In genomic region chr10:124728071-124728829, GRCh38 we compare ENCODE assay signal across 8 cellular contexts. TPM values are rescaled to one million over a fixed set of nuclear protein-coding genes. Genes with fewer than 3 reads are reported as not detected.
DNase-seq lines count a peak whose midpoint lies in the region; ATAC-seq, FAIRE-seq and TF ChIP-seq lines count a peak whose summit lies in the region.

No MANE protein-coding gene starts in this region.

- TF ChIP-seq POLR2A in GM12892 (IDR thresholded peaks at IDR 0.05; ENCODE audit: low read depth, low read length) = no peak

- intact Hi-C loops in sciatic nerve (cut with DNase I) = no loop called here

- ATAC-seq in sciatic nerve = peak; percentile 53
- no peak for ATAC-seq in HG03571 (IDR thresholded peaks at IDR 0.05; ENCODE audit: unreplicated experiment)
- no peak for ATAC-seq in GM18502 (IDR thresholded peaks at IDR 0.05; ENCODE audit: poor library complexity, unreplicated experiment)

- no peak overlapping the region for H3K4me3 ChIP-seq in fibroblast of villous mesenchyme (ENCODE audit: low read depth, low read length)

- DNase-seq in GM12892 (ENCODE audit: insufficient read length) (no peak), SKM-1 (lab: John Stamatoyannopoulos, UW; ENCODE audit: unreplicated experiment) (peak; percentile 42), fibroblast of villous mesenchyme (ENCODE audit: low read depth) (peak; percentile 80), sciatic nerve (ENCODE audit: low spot score) (no peak), NCI-H69 (lab: John Stamatoyannopoulos, UW) (no peak), GOT3 (lab: John Stamatoyannopoulos, UW) (no peak)

- no peak for TF ChIP-seq CTCF in fibroblast of villous mesenchyme (IDR thresholded peaks at IDR 0.05; ENCODE audit: insufficient read depth, low read depth, low read length)

- peak; percentile 89 for FAIRE-seq in GM12892 (lab: Jason Lieb, UNC)

RNA-seq across cellular contexts. Expression of gene FAM53B, which starts 15.9 kb away (rescaled TPM):
- polyA plus RNA-seq in GM12892 (2012; ENCODE audit: missing spikeins) = 6.0 TPM
- total RNA-seq in fibroblast of villous mesenchyme (13.4 and 13.9 TPM in 2 replicates), sciatic nerve (48.0 TPM)

Comparison
In these comparisons a context has a peak if more than half of its experiments do, and no peak if none do; other contexts are left out.
1. DNase-seq: peak in SKM-1 (single experiment) and fibroblast of villous mesenchyme (single experiment); none in GM12892 (single experiment), sciatic nerve (single experiment), NCI-H69 (single experiment) and GOT3 (single experiment).